Comparison of ENCODE assay signal across 8 cellular contexts in the genomic region with DNA sequence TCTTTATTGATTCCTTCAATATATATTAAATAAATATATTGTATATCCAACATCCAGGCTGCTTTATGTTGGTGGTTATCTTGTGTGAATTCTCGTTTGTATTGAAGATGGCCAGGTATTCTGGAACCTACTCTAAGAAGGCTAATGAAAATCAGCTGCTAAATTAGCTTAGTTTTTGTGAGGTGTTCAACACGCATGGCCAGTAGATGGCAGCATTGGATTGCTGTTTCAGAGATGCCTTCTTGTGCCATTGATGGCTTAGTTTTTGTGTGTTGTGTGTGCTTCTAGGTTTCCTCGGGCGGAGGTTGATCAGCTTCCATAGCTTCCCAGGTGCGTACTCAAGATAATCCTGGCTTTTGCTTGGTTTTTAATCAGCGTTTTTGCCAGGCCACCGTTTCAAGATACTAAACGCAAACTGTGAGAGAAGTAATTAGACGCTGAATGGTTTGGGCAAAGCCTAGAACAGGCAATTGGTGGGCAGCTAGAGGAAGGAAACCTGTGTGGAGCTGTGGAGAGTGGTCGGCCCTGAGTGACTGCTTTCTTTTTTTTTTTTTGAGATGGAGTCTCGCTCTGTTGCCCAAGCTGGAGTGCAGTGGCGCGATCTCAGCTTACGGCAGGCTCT. TPM values are rescaled to one million over a fixed set of nuclear protein-coding genes. Genes with fewer than 3 reads are reported as not detected.
DNase-seq lines count a peak whose midpoint lies in the region; ATAC-seq and TF ChIP-seq lines count a peak whose summit lies in the region.

No MANE protein-coding gene starts in this region.

- no peak overlapping the region for H3K27ac ChIP-seq in DOHH2 (ENCODE audit: low read depth, low read length)
- H3K27ac ChIP-seq in trophoblast cell (ENCODE audit: low read depth, low read length), result no peak overlapping the region

- H3K4me2 ChIP-seq in DOHH2 (ENCODE audit: low read length) (no peak overlapping the region), Loucy (ENCODE audit: low read depth, low read length, poor library complexity, severe bottlenecking) (no peak overlapping the region), trophoblast cell (ENCODE audit: low read length) (no peak overlapping the region)

- H2AK5ac ChIP-seq in trophoblast cell (ENCODE audit: low read length), result no peak overlapping the region

- peak; percentile 61 for ATAC-seq in GM21737 (IDR thresholded peaks at IDR 0.05; ENCODE audit: unreplicated experiment)

- peak overlapping the region; percentile 88 for H3K4ac ChIP-seq in trophoblast cell (ENCODE audit: low read depth, low read length)

- H2AFZ ChIP-seq in Loucy (ENCODE audit: low read length) (no peak overlapping the region), trophoblast cell (ENCODE audit: insufficient read depth, low read length, poor library complexity) (no peak overlapping the region)

- no peak overlapping the region for H4K12ac ChIP-seq in trophoblast cell (ENCODE audit: low read depth, low read length)

- H3K14ac ChIP-seq in trophoblast cell (ENCODE audit: low read length), result no peak overlapping the region

- peaks cover 16% of the 10 kb centered on the region; the same call in 1 of the 2 replicates for H4K20me1 ChIP-seq in DOHH2 (ENCODE audit: control insufficient read depth, insufficient read depth, low read depth, low read length)
- peaks cover 58% of the 10 kb centered on the region for H4K20me1 ChIP-seq in Loucy (ENCODE audit: insufficient read depth, low read length, poor library complexity, severe bottlenecking)

- H3K9me2 ChIP-seq in DOHH2 (replicated peaks; ENCODE audit: control insufficient read depth, low read length), result no peaks in the 10 kb centered on the region
- no peaks in the 10 kb centered on the region for H3K9me2 ChIP-seq in Loucy (replicated peaks; ENCODE audit: low read depth, low read length)

- TF ChIP-seq CTCF in DOHH2 (IDR thresholded peaks at IDR 0.05; ENCODE audit: low read depth, low read length, poor library complexity, severe bottlenecking), result peak; percentile 77
- peak; percentile 79 for TF ChIP-seq CTCF in Loucy (conservative IDR thresholded peaks at IDR 0.05; ENCODE audit: low read length)

- in situ Hi-C loops in SK-MEL-5 (cut with HindIII; ENCODE audit: low pct_unique_long_range_greater_than_20kb, low sequenced_read_pairs), result no loop called here

- H3K4me3 ChIP-seq in DOHH2 (ENCODE audit: low read length), result no peak overlapping the region
- H3K4me3 ChIP-seq in Loucy (ENCODE audit: low read length, poor library complexity, severe bottlenecking), result no peak overlapping the region
- no peak overlapping the region for H3K4me3 ChIP-seq in trophoblast cell (ENCODE audit: low read depth, low read length)

- H3K36me3 ChIP-seq in DOHH2 (ENCODE audit: control insufficient read depth, low read length), result peaks cover 11% of the 10 kb centered on the region; the same call in 1 of the 2 replicates
- H3K36me3 ChIP-seq in Loucy (ENCODE audit: insufficient read depth, low read length), result peaks cover 8% of the 10 kb centered on the region; the same call in 1 of the 2 replicates
- peaks cover 3 to 7% of the 10 kb centered on the region in 2 experiments for H3K36me3 ChIP-seq in trophoblast cell (ENCODE audit: control insufficient read depth in 1 of 2, insufficient read depth in 2 of 2, low read length in 2 of 2)

- no peak overlapping the region for H2BK120ac ChIP-seq in trophoblast cell (ENCODE audit: insufficient read depth, low read length, poor library complexity)

- H3K27me3 ChIP-seq in DOHH2 (ENCODE audit: control insufficient read depth, low read length) (no peaks in the 10 kb centered on the region), Loucy (ENCODE audit: insufficient read depth, low read length, poor library complexity, severe bottlenecking) (no peaks in the 10 kb centered on the region), trophoblast cell (ENCODE audit: insufficient read depth, low read length) (no peaks in the 10 kb centered on the region)

- H3F3A ChIP-seq in DOHH2 (ENCODE audit: control insufficient read depth, insufficient read depth), result peaks cover 16% of the 10 kb centered on the region
- no peaks in the 10 kb centered on the region for H3F3A ChIP-seq in Loucy (ENCODE audit: low read depth)

- H2BK12ac ChIP-seq in trophoblast cell (ENCODE audit: low read length), result no peak overlapping the region

- H3K79me2 ChIP-seq in DOHH2 (ENCODE audit: control insufficient read depth, low read length) (peaks cover 94% of the 10 kb centered on the region), Loucy (ENCODE audit: insufficient read depth, low read length) (peaks cover 94% of the 10 kb centered on the region), trophoblast cell (ENCODE audit: control insufficient read depth, insufficient read depth, low read length, poor library complexity) (peaks cover 30% of the 10 kb centered on the region)

- H4K91ac ChIP-seq in trophoblast cell (ENCODE audit: low read depth, low read length), result no peak overlapping the region

- DNase-seq in SK-MEL-5 (ENCODE audit: low read depth, low spot score), result peak; percentile 79
- DNase-seq in activated naive CD4-positive, alpha-beta T cell treated with Interleukin-2 at 50 U/mL for 16 hours, result peak; percentile 69
- peak; percentile 74 for DNase-seq in germinal center (ENCODE audit: low spot score)
- DNase-seq in trophoblast cell, result peak; percentile 67 to 92
- DNase-seq in ureter (ENCODE audit: low spot score), result peak; percentile 77

- H2BK5ac ChIP-seq in trophoblast cell (ENCODE audit: low read depth, low read length, poor library complexity), result no peak overlapping the region

- H3K18ac ChIP-seq in trophoblast cell (ENCODE audit: low read length), result no peak overlapping the region

- no peak overlapping the region for H4K8ac ChIP-seq in trophoblast cell (ENCODE audit: low read depth, low read length)

- no peak overlapping the region for H3K23ac ChIP-seq in trophoblast cell (ENCODE audit: low read length)

- peaks cover 10% of the 10 kb centered on the region for H3K4me1 ChIP-seq in DOHH2 (ENCODE audit: control insufficient read depth, low read length)
- H3K4me1 ChIP-seq in Loucy (ENCODE audit: insufficient read depth, low read length, poor library complexity, severe bottlenecking), result no peaks in the 10 kb centered on the region
- peaks cover 5 to 6% of the 10 kb centered on the region in 2 experiments for H3K4me1 ChIP-seq in trophoblast cell (ENCODE audit: control insufficient read depth in 1 of 2, insufficient read depth in 2 of 2, low read length in 2 of 2)

- H3K79me1 ChIP-seq in trophoblast cell (ENCODE audit: low read length), result no peaks in the 10 kb centered on the region

- no CpG with 5 or more reads among the region's 14 CpGs for WGBS in trophoblast cell (ENCODE audit: extremely low coverage, insufficient coverage, insufficient read length)

- H3K9me3 ChIP-seq in DOHH2 (ENCODE audit: control insufficient read depth, insufficient read depth, low read length), result no peaks in the 10 kb centered on the region
- H3K9me3 ChIP-seq in Loucy (ENCODE audit: insufficient read depth, low read depth, low read length), result no peaks in the 10 kb centered on the region
- H3K9me3 ChIP-seq in trophoblast cell (ENCODE audit: insufficient read depth, low read depth, low read length), result no peaks in the 10 kb centered on the region

- H3K9ac ChIP-seq in Loucy (ENCODE audit: low read depth, low read length, poor library complexity, severe bottlenecking) (no peak overlapping the region), trophoblast cell (ENCODE audit: low read length) (no peak overlapping the region)

RNA-seq across cellular contexts. Expression of gene NOCT, which starts 15.1 kb away (rescaled TPM):
- total RNA-seq in SK-MEL-5 (2014; rRNA removed; shearing (Covaris generic)), result 20.4 and 24.0 TPM in 2 replicates
- 12.7 and 14.9 TPM in 2 replicates for polyA plus RNA-seq in SK-MEL-5 (2015; cell fraction: cytosol; rRNA removed)
- polyA plus RNA-seq in SK-MEL-5 (2015; cell fraction: nucleus; rRNA removed), result 6.2 and 16.1 TPM in 2 replicates
- polyA plus RNA-seq in trophoblast cell (2013), result 26.0 and 26.1 TPM in 2 replicates
- total RNA-seq in ureter, result 4.8 TPM
